Comparison of ENCODE assay signal across 13 cellular contexts in the genomic region with DNA sequence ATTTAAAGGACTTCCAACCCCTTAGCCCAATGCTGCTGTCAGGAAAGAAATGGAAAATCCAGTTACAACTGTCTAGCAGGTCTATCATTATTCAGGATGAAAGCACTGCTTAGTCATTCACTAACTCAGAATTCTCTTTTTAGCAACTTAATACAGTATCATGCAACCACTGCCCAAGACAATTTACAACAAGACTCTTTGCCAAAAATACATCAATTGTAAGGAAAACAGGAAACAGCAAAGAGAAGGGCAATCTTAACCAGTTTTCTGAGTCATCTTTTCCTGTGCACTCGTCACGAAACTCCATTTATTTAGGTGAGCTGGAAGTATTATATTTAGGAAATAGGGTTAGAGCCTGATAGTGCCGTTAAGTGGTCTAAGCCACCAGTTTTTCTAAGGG.
DNase-seq lines count a peak whose midpoint lies in the region; ATAC-seq and TF ChIP-seq lines count a peak whose summit lies in the region.
"Had no signal": no experiment of that assay in that cellular context is flagged by ENCODE, and none has a peak within 500 bp of the region (broad histone marks: within the 10 kb centered on the region; RNA-seq: fewer than 3 reads in every experiment).

No MANE protein-coding gene starts in this region.

- H3K4me1 ChIP-seq in breast epithelium (no peaks in the 10 kb centered on the region), thoracic aorta (ENCODE audit: control insufficient read depth in 1 of 2, low read depth in 2 of 2) (peaks cover 4 to 22% of the 10 kb centered on the region in 2 donors)
- H3K4me1 ChIP-seq: pancreas had no signal

- no peaks in the 10 kb centered on the region for H3K36me3 Mint-ChIP-seq in MCF 10A (ENCODE audit: insufficient read depth, unreplicated experiment)
- H3K36me3 Mint-ChIP-seq in stimulated activated memory B cell treated with anti-CD40 and anti-IgM and Interleukin-4, amounts not matched to agents 10 μg/mL and 1 μg/mL and 100 μg/mL, for 72 hours, result no peaks in the 10 kb centered on the region
- H3K36me3 Mint-ChIP-seq: stimulated activated naive B cell treated with anti-CD40 and anti-IgM and Interleukin-4, amounts not matched to agents 10 μg/mL and 1 μg/mL and 100 μg/mL, for 72 hours had no signal

- peak overlapping the region; percentile 16 for H2AFZ ChIP-seq in SU-DHL-6 (ENCODE audit: low read depth, low read length, severe bottlenecking)

- TF ChIP-seq CTCF in MCF 10A (IDR thresholded peaks at IDR 0.05; ENCODE audit: unreplicated experiment) (no peak), breast epithelium (IDR thresholded peaks at IDR 0.05) (no peak), SU-DHL-6 (IDR thresholded peaks at IDR 0.05; ENCODE audit: insufficient read depth, low read length, poor library complexity, severe bottlenecking) (no peak), fibroblast of pulmonary artery (IDR thresholded peaks at IDR 0.05; ENCODE audit: low read length, missing control alignments) (no peak), thoracic aorta (IDR thresholded peaks at IDR 0.05) (no peak)

- no peak overlapping the region for H3K4me2 ChIP-seq in SU-DHL-6 (ENCODE audit: low read depth, low read length, poor library complexity, severe bottlenecking)

- CTCF ChIA-PET in MCF 10A (lab: Yijun Ruan, JAX), result interaction anchor here (0.7 kb wide), 1 partner anchor 148 kb away, joined by 3 read pairs; no protein-coding TSS in a partner anchor

- H3K4me1 Mint-ChIP-seq in MCF 10A (ENCODE audit: insufficient read depth, unreplicated experiment), result peaks cover 15% of the 10 kb centered on the region
- H3K4me1 Mint-ChIP-seq in stimulated activated memory B cell treated with anti-CD40 and anti-IgM and Interleukin-4, amounts not matched to agents 10 μg/mL and 1 μg/mL and 100 μg/mL, for 72 hours, result no peaks in the 10 kb centered on the region

- no peak for TF ChIP-seq POLR2A in breast epithelium (IDR thresholded peaks at IDR 0.05)

- H3K36me3 ChIP-seq in breast epithelium (no peaks in the 10 kb centered on the region), SU-DHL-6 (ENCODE audit: low read length) (no peaks in the 10 kb centered on the region), thoracic aorta (no peaks in the 10 kb centered on the region)
- H3K36me3 ChIP-seq: pancreas had no signal

- no peaks in the 10 kb centered on the region for H3K79me2 ChIP-seq in SU-DHL-6 (ENCODE audit: insufficient read depth, low read length)

- H3K4me3 ChIP-seq in breast epithelium, result no peak overlapping the region
- no peak overlapping the region for H3K4me3 ChIP-seq in SU-DHL-6 (ENCODE audit: insufficient read depth, low read length, poor library complexity, severe bottlenecking)
- no peak overlapping the region for H3K4me3 ChIP-seq in fibroblast of pulmonary artery (replicated peaks; ENCODE audit: low read depth, low read length)
- no peak overlapping the region for H3K4me3 ChIP-seq in thoracic aorta
- H3K4me3 ChIP-seq: pancreas had no signal

- H3K9me3 Mint-ChIP-seq in MCF 10A (ENCODE audit: unreplicated experiment), result no peaks in the 10 kb centered on the region
- H3K9me3 Mint-ChIP-seq in stimulated activated memory B cell treated with anti-CD40 and anti-IgM and Interleukin-4, amounts not matched to agents 10 μg/mL and 1 μg/mL and 100 μg/mL, for 72 hours, result no peaks in the 10 kb centered on the region
- H3K9me3 Mint-ChIP-seq: stimulated activated naive B cell treated with anti-CD40 and anti-IgM and Interleukin-4, amounts not matched to agents 10 μg/mL and 1 μg/mL and 100 μg/mL, for 72 hours had no signal

- H3K4me3 Mint-ChIP-seq in MCF 10A (ENCODE audit: unreplicated experiment), result no peak overlapping the region
- H3K4me3 Mint-ChIP-seq in stimulated activated memory B cell treated with anti-CD40 and anti-IgM and Interleukin-4, amounts not matched to agents 10 μg/mL and 1 μg/mL and 100 μg/mL, for 72 hours, result no peak overlapping the region
- H3K4me3 Mint-ChIP-seq: stimulated activated naive B cell treated with anti-CD40 and anti-IgM and Interleukin-4, amounts not matched to agents 10 μg/mL and 1 μg/mL and 100 μg/mL, for 72 hours; T-helper 17 cell had no signal

- intact Hi-C loops in MCF 10A (cut with micrococcal nuclease) (loop anchor here (10.0 kb wide), 1 partner anchor 1197 kb away; a partner anchor contains a TSS), breast epithelium (cut with DNase I; ENCODE audit: low total_unique reads) (loop anchor here (5.0 kb wide), 1 partner anchor 1435 kb away; a partner anchor contains a TSS)

- ATAC-seq in thoracic aorta (ENCODE audit: insufficient number of reproducible peaks, low FRiP score, low read depth) (peak; percentile 87), HG03280 (IDR thresholded peaks at IDR 0.05; ENCODE audit: unreplicated experiment) (no peak)
- no peak for ATAC-seq in stimulated activated memory B cell treated with anti-CD40 and anti-IgM and Interleukin-4, amounts not matched to agents 10 μg/mL and 1 μg/mL and 100 μg/mL, for 72 hours
- ATAC-seq: pancreas; stimulated activated naive B cell treated with anti-CD40 and anti-IgM and Interleukin-4, amounts not matched to agents 10 μg/mL and 1 μg/mL and 100 μg/mL, for 72 hours; T-helper 17 cell had no signal

- POLR2A ChIA-PET in MCF 10A (lab: Yijun Ruan, JAX), result interaction anchor here (0.6 kb wide), 1 partner anchor 282 kb away, joined by 3 read pairs; no protein-coding TSS in a partner anchor

- no peaks in the 10 kb centered on the region for H3K9me2 ChIP-seq in SU-DHL-6 (replicated peaks; ENCODE audit: insufficient read depth, low read length)

- no peak overlapping the region for H3K9ac ChIP-seq in SU-DHL-6 (ENCODE audit: low read length)

- no peaks in the 10 kb centered on the region for H3F3A ChIP-seq in SU-DHL-6 (ENCODE audit: insufficient read depth)

- H4K20me1 ChIP-seq in SU-DHL-6 (ENCODE audit: low read depth, low read length), result no peaks in the 10 kb centered on the region

- BruUV-seq in MCF 10A (replicated peaks; lab: Mats Ljungman, UMichigan), result no TSS peak

- DNase-seq in MCF 10A (ENCODE audit: unreplicated experiment) (peak; percentile 85), breast epithelium (ENCODE audit: low spot score in 2 of 2) (no peak), fibroblast of pulmonary artery (ENCODE audit: low read depth) (peak; percentile 96), thoracic aorta (ENCODE audit: low spot score) (no peak)
- no peak for DNase-seq in stimulated activated CD4-positive, alpha-beta T cell treated with anti-CD3 and anti-CD28 coated beads, Interleukin-2, amount 100 ng/mL, for 24 hours
- DNase-seq: activated effector memory CD4-positive, alpha-beta T cell treated with Interleukin-2 at 50 U/mL for 16 hours; AML-193; pancreas; stimulated activated naive B cell treated with anti-CD40 and anti-IgM and Interleukin-4, amounts not matched to agents 10 μg/mL and 1 μg/mL and 100 μg/mL, for 72 hours; T-helper 17 cell had no signal

- no peak overlapping the region for H3K27ac Mint-ChIP-seq in MCF 10A (ENCODE audit: low read depth, unreplicated experiment)
- H3K27ac Mint-ChIP-seq in stimulated activated memory B cell treated with anti-CD40 and anti-IgM and Interleukin-4, amounts not matched to agents 10 μg/mL and 1 μg/mL and 100 μg/mL, for 72 hours, result no peak overlapping the region
- H3K27ac Mint-ChIP-seq: stimulated activated naive B cell treated with anti-CD40 and anti-IgM and Interleukin-4, amounts not matched to agents 10 μg/mL and 1 μg/mL and 100 μg/mL, for 72 hours; T-helper 17 cell had no signal

- H3K27me3 ChIP-seq in breast epithelium (no peaks in the 10 kb centered on the region), SU-DHL-6 (ENCODE audit: low read length) (no peaks in the 10 kb centered on the region), thoracic aorta (replicated peaks; ENCODE audit: insufficient read depth) (no peaks in the 10 kb centered on the region)
- H3K27me3 ChIP-seq: pancreas had no signal

- no peak overlapping the region for H3K27ac ChIP-seq in breast epithelium
- H3K27ac ChIP-seq in SU-DHL-6 (ENCODE audit: low read depth, low read length), result no peak overlapping the region
- peak overlapping the region; percentile 51 to 58 for H3K27ac ChIP-seq in thoracic aorta
- H3K27ac ChIP-seq: pancreas had no signal

- no peaks in the 10 kb centered on the region for H3K27me3 Mint-ChIP-seq in MCF 10A (ENCODE audit: insufficient read depth, unreplicated experiment)
- no peaks in the 10 kb centered on the region for H3K27me3 Mint-ChIP-seq in stimulated activated memory B cell treated with anti-CD40 and anti-IgM and Interleukin-4, amounts not matched to agents 10 μg/mL and 1 μg/mL and 100 μg/mL, for 72 hours
- H3K27me3 Mint-ChIP-seq: stimulated activated naive B cell treated with anti-CD40 and anti-IgM and Interleukin-4, amounts not matched to agents 10 μg/mL and 1 μg/mL and 100 μg/mL, for 72 hours had no signal

- H3K9me3 ChIP-seq in breast epithelium (no peaks in the 10 kb centered on the region), SU-DHL-6 (ENCODE audit: insufficient read depth, low read length) (no peaks in the 10 kb centered on the region), thoracic aorta (no peaks in the 10 kb centered on the region)
- H3K9me3 ChIP-seq: pancreas had no signal

Comparison
In these comparisons a context has a peak if more than half of its experiments do, and no peak if none do; other contexts are left out.
1. DNase-seq: peak in MCF 10A (single experiment) and fibroblast of pulmonary artery (single experiment); none in breast epithelium (0 of 2), thoracic aorta (single experiment) and stimulated activated CD4-positive, alpha-beta T cell treated with anti-CD3 and anti-CD28 coated beads, Interleukin-2, amount 100 ng/mL, for 24 hours (0 of 2).
2. H3K27ac ChIP-seq: peak in thoracic aorta (2 of 2); none in breast epithelium (0 of 2) and SU-DHL-6 (single experiment).